19 cellular contexts compared by ENCODE assay signal in the genomic region with DNA sequence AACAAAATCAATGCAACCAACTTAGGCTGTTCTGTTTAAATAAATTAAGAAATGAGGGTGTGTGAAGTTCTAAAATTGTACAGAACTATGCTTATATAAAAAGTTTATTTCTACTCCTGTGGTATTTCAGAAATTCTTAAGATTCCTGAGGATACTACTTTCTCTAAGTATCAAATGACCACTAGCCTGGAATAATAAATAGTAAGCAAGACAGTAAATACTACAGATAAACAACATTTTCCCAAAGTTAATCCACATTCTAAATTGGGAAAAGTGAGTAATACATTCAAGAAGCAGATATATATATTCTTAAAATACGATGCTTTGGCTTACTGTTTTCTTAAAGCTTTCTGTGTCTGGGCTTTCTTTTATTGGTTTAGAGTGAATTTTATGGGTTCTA. TPM values are rescaled to one million over a fixed set of nuclear protein-coding genes. Genes with fewer than 3 reads are reported as not detected.
DNase-seq lines count a peak whose midpoint lies in the region; ATAC-seq, FAIRE-seq and TF ChIP-seq lines count a peak whose summit lies in the region.
"Had no signal": no experiment of that assay in that cellular context is flagged by ENCODE, and none has a peak within 500 bp of the region (broad histone marks: within the 10 kb centered on the region; RNA-seq: fewer than 3 reads in every experiment).

No MANE protein-coding gene starts in this region.

- in situ Hi-C loops in astrocyte of the spinal cord (cut with HindIII; ENCODE audit: low sequenced_read_pairs), result no loop called here

- no peak for TF ChIP-seq CTCF in astrocyte of the spinal cord (IDR thresholded peaks at IDR 0.05; ENCODE audit: low read depth, low read length)

- ATAC-seq in HG02840 (IDR thresholded peaks at IDR 0.05; ENCODE audit: low FRiP score, unreplicated experiment), result no peak
- ATAC-seq: naive thymus-derived CD4-positive, alpha-beta T cell; sciatic nerve had no signal

- H3K4me3 ChIP-seq in astrocyte of the spinal cord (ENCODE audit: low read depth, low read length), result no peak overlapping the region

- DNase-seq in AG20443 (ENCODE audit: low spot score) (peak; percentile 12), HTR-8/SVneo (ENCODE audit: insufficient read length, low spot score) (peak; percentile 17), astrocyte of the spinal cord (ENCODE audit: low read depth, low spot score) (peak; percentile 20), myocyte (ENCODE audit: low read depth) (peak; percentile 34), NCI-H748 (lab: John Stamatoyannopoulos, UW; ENCODE audit: unreplicated experiment) (no peak), SW480 (ENCODE audit: low spot score) (no peak), frontal cortex (ENCODE audit: low spot score in 2 of 2) (no peak)
- DNase-seq: activated CD4-positive, alpha-beta T cell treated with anti-CD3 and anti-CD28 coated beads, Interleukin-2, amount 50 U/mL, for 1 hour; activated CD8-positive, alpha-beta memory T cell treated with anti-CD3 and anti-CD28 coated beads, Interleukin-2, amount 50 U/mL, for 4 hours; CD8-positive, alpha-beta memory T cell; DMS79; effector CD4-positive, alpha-beta T cell; mammary epithelial cell; naive thymus-derived CD4-positive, alpha-beta T cell; NCI-H2171; NCI-H524 treated with DMSO at 0.1 percent for 48 hours; T-cell had no signal

- FAIRE-seq in HTR-8/SVneo (lab: Jason Lieb, UNC) (no peak), frontal cortex (lab: Jason Lieb, UNC) (no peak)

RNA-seq across cellular contexts. Expression of a gene that starts 29.5 kb away (rescaled TPM):
- total RNA-seq in myocyte (46.2 and 56.7 TPM in 2 replicates), frontal cortex (118 TPM)
- 25.0 TPM for polyA plus RNA-seq in myocyte (2012)

Comparison
In these comparisons a context has a peak if more than half of its experiments do, and no peak if none do; other contexts are left out.
1. DNase-seq: peak in AG20443 (single experiment), HTR-8/SVneo (single experiment), astrocyte of the spinal cord (single experiment) and myocyte (single experiment); none in NCI-H748 (single experiment), SW480 (single experiment) and frontal cortex (0 of 2).